ENCODE assay signal across 28 cellular contexts in genomic region chr17:78335176-78335575, GRCh38. TPM values are rescaled to one million over a fixed set of nuclear protein-coding genes. Genes with fewer than 3 reads are reported as not detected.
A peak's percentile ranks its signal among the peaks of the same experiment; 100 is the strongest.
DNase-seq lines count a peak whose midpoint lies in the region; ATAC-seq, FAIRE-seq and TF ChIP-seq lines count a peak whose summit lies in the region.
"Had no signal": no experiment of that assay in that cellular context is flagged by ENCODE, and none has a peak within 500 bp of the region (broad histone marks: within the 10 kb centered on the region; RNA-seq: fewer than 3 reads in every experiment).

No MANE protein-coding gene starts in this region.

- no peak overlapping the region for H3K4ac ChIP-seq in H1 (replicated peaks; ENCODE audit: insufficient read length, low read depth, low read length)

- no peaks in the 10 kb centered on the region for H3K36me3 Mint-ChIP-seq in osteocyte (ENCODE audit: unreplicated experiment)
- H3K36me3 Mint-ChIP-seq: activated CD4-positive, alpha-beta memory T cell treated with anti-CD3 and anti-CD28 coated beads for 36 hours; T-cell had no signal

- H3K9me2 ChIP-seq in SK-N-SH (no peaks in the 10 kb centered on the region), PC-3 (replicated peaks; ENCODE audit: low read length) (no peaks in the 10 kb centered on the region)

- POLR2A ChIA-PET in SK-N-SH (lab: Yijun Ruan, JAX) = no interaction called here
- POLR2A ChIA-PET in PC-3 (lab: Charles Lee; ENCODE audit: unreplicated experiment) = interaction anchor here (0.6 to 1.4 kb wide), 5 partner anchors 18 to 77 kb away, joined by 3 to 8 read pairs (median 5); no protein-coding TSS in a partner anchor
- POLR2A ChIA-PET in H1 (lab: Charles Lee; ENCODE audit: partially characterized antibody) = interaction anchor here (0.8 to 1.6 kb wide), 6 partner anchors 18 to 91 kb away, joined by 3 to 5 read pairs (median 4); partner anchors contain the start of gene SOCS3

- peak overlapping the region; percentile 74; the same call in 1 of the 2 replicates for H2AFZ ChIP-seq in SK-N-SH (ENCODE audit: low read depth)
- no peak overlapping the region for H2AFZ ChIP-seq in PC-3 (ENCODE audit: low read length)
- H2AFZ ChIP-seq in H1 (ENCODE audit: low read length) = no peak overlapping the region

- no peak for TF ChIP-seq CTCF in SK-N-SH (IDR thresholded peaks at IDR 0.05)
- no peak for TF ChIP-seq CTCF in PC-3 (conservative IDR thresholded peaks at IDR 0.05; ENCODE audit: low read depth, low read length)
- TF ChIP-seq CTCF in H1 (IDR thresholded peaks at IDR 0.05; ENCODE audit: control extremely low read depth in 1 of 3, insufficient read depth in 1 of 3, low read depth in 1 of 3, low read length in 3 of 3) = no peak
- no peak for TF ChIP-seq CTCF in osteocyte (IDR thresholded peaks at IDR 0.05)

- 0 out of 2 replicates have a peak overlapping the region, but pooled peaks have one; percentile 24 for H2AK5ac ChIP-seq in H1 (ENCODE audit: low read depth, low read length)

- no peaks in the 10 kb centered on the region for H3K9me3 Mint-ChIP-seq in osteocyte (ENCODE audit: unreplicated experiment)
- H3K9me3 Mint-ChIP-seq: activated CD4-positive, alpha-beta memory T cell treated with anti-CD3 and anti-CD28 coated beads for 36 hours; nephron; T-cell had no signal

- H4K5ac ChIP-seq in H1 (ENCODE audit: insufficient read length, low read depth, low read length) = no peak overlapping the region

- H4K8ac ChIP-seq in H1 (ENCODE audit: extremely low read depth, insufficient read depth, low read length) = no peak overlapping the region

- no peaks in the 10 kb centered on the region for H3K27me3 Mint-ChIP-seq in osteocyte (ENCODE audit: unreplicated experiment)
- H3K27me3 Mint-ChIP-seq: activated CD4-positive, alpha-beta memory T cell treated with anti-CD3 and anti-CD28 coated beads for 36 hours; T-cell had no signal

- H3K4me1 ChIP-seq in SK-N-SH (ENCODE audit: control insufficient read depth in 1 of 2, insufficient read depth in 2 of 2, low read depth in 1 of 2, low read length in 1 of 2) (peaks cover 0 to 26% of the 10 kb centered on the region in 2 experiments; a peak in 3 of 4 replicates), PC-3 (ENCODE audit: insufficient read depth, low read length) (peaks cover 86% of the 10 kb centered on the region), H1 (replicated peaks in 1 of 4; ENCODE audit: control insufficient read depth in 3 of 4, insufficient read depth in 4 of 4, low read length in 3 of 4) (peaks cover 0 to 2% (median 0%) of the 10 kb centered on the region in 4 experiments; a peak in 1 of 7 replicates)
- H3K4me1 ChIP-seq: body of pancreas, prostate gland had no signal

- H4K20me1 ChIP-seq in SK-N-SH (ENCODE audit: insufficient read depth) (no peaks in the 10 kb centered on the region), PC-3 (ENCODE audit: low read length) (no peaks in the 10 kb centered on the region), H1 (replicated peaks in 1 of 2; ENCODE audit: control insufficient read depth in 1 of 2, insufficient read depth in 2 of 2, low read length in 2 of 2) (no peaks in the 10 kb centered on the region)

- TF ChIP-seq EP300 in SK-N-SH (IDR thresholded peaks at IDR 0.05; ENCODE audit: borderline replicate concordance in 1 of 2, low read depth in 1 of 2, low read length in 1 of 2) (no peak), H1 (IDR thresholded peaks at IDR 0.05; ENCODE audit: borderline replicate concordance in 1 of 2, low read depth in 2 of 2, low read length in 2 of 2) (no peak)

- BruUV-seq in PC-3 (replicated peaks; lab: Mats Ljungman, UMichigan) = TSS peak; percentile 70

- DNase-seq in SK-N-SH (no peak), PC-3 (no peak), H1 (ENCODE audit: low read depth in 1 of 2, low spot score in 2 of 2) (no peak), osteocyte (ENCODE audit: extremely low spot score, unreplicated experiment) (no peak), SW480 (ENCODE audit: low spot score) (no peak), GF-D8 (lab: John Stamatoyannopoulos, UW) (no peak)
- DNase-seq: activated CD4-positive, alpha-beta memory T cell treated with anti-CD3 and anti-CD28 coated beads for 36 hours; activated T-cell treated with anti-CD3 and anti-CD28 coated beads for 4 hours; body of pancreas; C1 segment of cervical spinal cord; DMS153; MM.1S; NCI-H187 treated with DMSO at 0.1 percent for 48 hours; NCI-H446 treated with DMSO at 0.1 percent for 48 hours; spleen; substantia nigra; T-cell had no signal

- intact Hi-C loops in PC-3 (cut with micrococcal nuclease) = loop anchor here (2.0 kb wide), 1 partner anchor 40 kb away; no protein-coding TSS in a partner anchor

- no peaks in the 10 kb centered on the region for H3K9me3 ChIP-seq in SK-N-SH
- H3K9me3 ChIP-seq in PC-3 (ENCODE audit: low read length) = no peaks in the 10 kb centered on the region
- H3K9me3 ChIP-seq in H1 (ENCODE audit: insufficient read depth in 2 of 2, low read depth in 1 of 2, low read length in 1 of 2) = no peaks in the 10 kb centered on the region
- H3K9me3 ChIP-seq: body of pancreas, prostate gland, spleen, vagina had no signal

- H3K56ac ChIP-seq in H1 (replicated peaks; ENCODE audit: insufficient read length, low read depth, low read length) = no peak overlapping the region

- WGBS in SK-N-SH (ENCODE audit: low lambda C conversion rate) = 90% methylated on average over 11 of the region's 11 CpGs
- WGBS in H1 (ENCODE audit: extremely low coverage in 1 of 2, insufficient coverage in 1 of 2, insufficient read length in 1 of 2, insufficient replicate concordance in 2 of 2, low coverage in 1 of 2, low lambda C conversion rate in 2 of 2, missing lambda C conversion rate in 1 of 2), 2 experiments = 82% methylated on average over 8 of the region's 11 CpGs; no CpG with 5 or more reads in 1 of the 2 experiments

- H3K27ac ChIP-seq in SK-N-SH (ENCODE audit: low read depth in 2 of 2, low read length in 1 of 2) (peak overlapping the region in 1 of 2 experiments; percentile 94; a peak in 2 of 4 replicates), PC-3 (ENCODE audit: low read length) (peak overlapping the region; percentile 96), H1 (ENCODE audit: low read depth, low read length) (no peak overlapping the region)
- H3K27ac ChIP-seq: body of pancreas, coronary artery, prostate gland, spleen, vagina, VCaP had no signal

- H2BK20ac ChIP-seq in H1 (ENCODE audit: low read length) = no peak overlapping the region

- peak overlapping the region; percentile 80 for H3K27ac Mint-ChIP-seq in osteocyte (ENCODE audit: unreplicated experiment)
- H3K27ac Mint-ChIP-seq: activated CD4-positive, alpha-beta memory T cell treated with anti-CD3 and anti-CD28 coated beads for 36 hours; nephron had no signal

- no peak overlapping the region for H3K14ac ChIP-seq in H1 (ENCODE audit: insufficient read length)

- H3K4me2 ChIP-seq in SK-N-SH (peak overlapping the region; percentile 71), PC-3 (ENCODE audit: low read length) (peak overlapping the region; percentile 73), H1 (ENCODE audit: insufficient read depth in 1 of 2, low read depth in 2 of 2, low read length in 2 of 2) (no peak overlapping the region)

- H3F3A ChIP-seq in SK-N-SH (replicated peaks; ENCODE audit: insufficient read depth) (peaks cover 45% of the 10 kb centered on the region), PC-3 (ENCODE audit: low read length, unreplicated experiment) (peaks cover 24% of the 10 kb centered on the region)

- no peak overlapping the region for H2BK120ac ChIP-seq in H1 (replicated peaks; ENCODE audit: low read depth, low read length)

- CTCF ChIA-PET in SK-N-SH (lab: Yijun Ruan, JAX) = interaction anchor here (0.6 to 2.4 kb wide), 6 partner anchors 12 to 223 kb away, joined by 3 to 8 read pairs (median 3); no protein-coding TSS in a partner anchor
- CTCF ChIA-PET in PC-3 (lab: Charles Lee) = interaction anchor here (2.0 kb wide), 1 partner anchor 84 kb away, joined by 9 read pairs; no protein-coding TSS in a partner anchor
- CTCF ChIA-PET in H1 (lab: Charles Lee; ENCODE audit: partially characterized antibody) = interaction anchor here (0.6 to 4.8 kb wide), 16 partner anchors 9 to 321 kb away, joined by 3 to 24 read pairs (median 3); no protein-coding TSS in a partner anchor

- TF ChIP-seq RAD21 in SK-N-SH (IDR thresholded peaks at IDR 0.05; ENCODE audit: low read length) (no peak), H1 (IDR thresholded peaks at IDR 0.05 in 1 of 2, conservative IDR thresholded peaks at IDR 0.05 in 1 of 2; ENCODE audit: low read depth in 2 of 2, low read length in 2 of 2) (no peak)

- no peak overlapping the region for H4K91ac ChIP-seq in H1 (replicated peaks; ENCODE audit: insufficient read length, low read length)

- no peaks in the 10 kb centered on the region for H3K79me1 ChIP-seq in H1 (ENCODE audit: low read depth, low read length)

- H3K9ac ChIP-seq in SK-N-SH (peak overlapping the region; percentile 62), PC-3 (ENCODE audit: low read length) (peak overlapping the region; percentile 77), H1 (replicated peaks in 1 of 4; ENCODE audit: extremely low read depth in 1 of 4, low read depth in 3 of 4, low read length in 3 of 4) (no peak overlapping the region)

- no peak overlapping the region for H3K4me3 Mint-ChIP-seq in osteocyte (ENCODE audit: unreplicated experiment)
- H3K4me3 Mint-ChIP-seq: activated CD4-positive, alpha-beta memory T cell treated with anti-CD3 and anti-CD28 coated beads for 36 hours; nephron; T-cell had no signal

- peak overlapping the region; percentile 48 for H3K18ac ChIP-seq in H1 (ENCODE audit: extremely low read depth, low read length)

- no peak overlapping the region for H3K23ac ChIP-seq in H1 (ENCODE audit: insufficient read length)

- no peak for FAIRE-seq in H1 (lab: Jason Lieb, UNC)
- FAIRE-seq: endometrium, GM12892 had no signal

- H2BK12ac ChIP-seq in H1 (ENCODE audit: low read depth, low read length) = no peak overlapping the region; the same call in 1 of the 2 replicates

- H3K79me2 ChIP-seq in SK-N-SH (ENCODE audit: insufficient read depth) (no peaks in the 10 kb centered on the region), PC-3 (ENCODE audit: low read length) (peaks cover 8% of the 10 kb centered on the region), H1 (ENCODE audit: control insufficient read depth in 1 of 2, insufficient read depth in 2 of 2, low read length in 2 of 2) (no peaks in the 10 kb centered on the region)

- ATAC-seq in SK-N-SH treated with all-trans-retinoic acid at 6 μM for 48 hours (no peak), PC-3 (no peak), GM21528 (IDR thresholded peaks at IDR 0.05; ENCODE audit: low FRiP score, unreplicated experiment) (no peak)
- ATAC-seq: body of pancreas, Right ventricle myocardium inferior, T-cell had no signal

- H3K27me3 ChIP-seq in SK-N-SH (ENCODE audit: insufficient read depth) = no peaks in the 10 kb centered on the region
- H3K27me3 ChIP-seq in PC-3 (ENCODE audit: low read length) = no peaks in the 10 kb centered on the region
- peaks cover 0 to 1% (median under 1%) of the 10 kb centered on the region in 4 experiments; a peak in 3 of 7 replicates for H3K27me3 ChIP-seq in H1 (replicated peaks in 1 of 4; ENCODE audit: control insufficient read depth in 3 of 4, extremely low read depth in 1 of 4, insufficient read depth in 3 of 4, low read length in 3 of 4)
- H3K27me3 ChIP-seq: body of pancreas, spleen, vagina had no signal

- no peak for TF ChIP-seq POLR2A in H1 (IDR thresholded peaks at IDR 0.05; ENCODE audit: control extremely low read depth in 1 of 2, low read depth in 2 of 2, low read length in 2 of 2)

- peaks cover 38% of the 10 kb centered on the region for H3K4me1 Mint-ChIP-seq in osteocyte (ENCODE audit: unreplicated experiment)

- no peak overlapping the region for H2BK5ac ChIP-seq in H1 (ENCODE audit: low read depth, low read length)

- H2BK15ac ChIP-seq in H1 (ENCODE audit: low read length) = 0 out of 2 replicates have a peak overlapping the region, but pooled peaks have one; percentile 18

- H3K4me3 ChIP-seq in SK-N-SH (ENCODE audit: low read depth in 2 of 2, low read length in 1 of 2) (no peak overlapping the region), PC-3 (ENCODE audit: low read length) (peak overlapping the region; percentile 3; the same call in 1 of the 2 replicates), H1 (ENCODE audit: extremely low read depth in 1 of 4, insufficient read depth in 2 of 4, low read depth in 3 of 4, low read length in 4 of 4) (no peak overlapping the region)
- H3K4me3 ChIP-seq: body of pancreas, coronary artery, lung, prostate gland, spleen, vagina had no signal

- H3K36me3 ChIP-seq in SK-N-SH (replicated peaks in 1 of 2; ENCODE audit: control insufficient read depth in 1 of 2, insufficient read depth in 2 of 2, low read length in 1 of 2) (no peaks in the 10 kb centered on the region), PC-3 (ENCODE audit: low read depth, low read length) (no peaks in the 10 kb centered on the region), H1 (ENCODE audit: control insufficient read depth in 2 of 4, insufficient read depth in 4 of 4, low read length in 3 of 4) (no peaks in the 10 kb centered on the region)
- H3K36me3 ChIP-seq: prostate gland, spleen, vagina had no signal

- H3K23me2 ChIP-seq in H1 (ENCODE audit: low read depth, low read length) = no peaks in the 10 kb centered on the region

RNA-seq across cellular contexts. Expression of gene SOCS3, which starts 24.7 kb away (rescaled TPM):
- polyA plus RNA-seq in SK-N-SH (2012; rRNA removed) (24.9 and 26.1 TPM in 2 replicates), H1 (2011; rRNA removed) (10.1 and 15.2 TPM in 2 replicates)
- 16.5 and 23.9 TPM in 2 replicates for polyA plus RNA-seq in SK-N-SH (2012; cell fraction: cytosol; rRNA removed)
- 51.0 and 55.2 TPM in 2 replicates for polyA plus RNA-seq in SK-N-SH (2012; cell fraction: nucleus; rRNA removed)
- total RNA-seq in PC-3 (2014; rRNA removed) (103 and 125 TPM in 2 replicates), osteocyte (79.1 and 86.4 TPM in 2 replicates)
- total RNA-seq in H1 (2021; fragmentation: NEBNext Ultra II Directional; extraction: Animal tissue kit (Norgen Biotek cat#: 25700)) = 47.9 and 49.4 TPM in 2 replicates
- polyA plus RNA-seq in H1 (2011; cell fraction: cytosol; rRNA removed) = 13.5 TPM
- 33.4 TPM for polyA plus RNA-seq in H1 (2011; cell fraction: nucleus; rRNA removed)
- 13.7 to 17.9 TPM (median 15.6 TPM) in 4 replicates for polyA plus RNA-seq in H1 (2012, experiment 1 of 2)
- 21.7 TPM for polyA plus RNA-seq in H1 (2012, experiment 2 of 2)
- 28.0 TPM for polyA plus RNA-seq in H1 (2013, experiment 1 of 2)
- 27.0 TPM for polyA plus RNA-seq in H1 (2013, experiment 2 of 2)
- polyA minus RNA-seq in H1 (2011; rRNA and poly(A)+ RNA removed) = 7.3 and 11.0 TPM in 2 replicates
- polyA minus RNA-seq in H1 (2011; cell fraction: cytosol; rRNA and poly(A)+ RNA removed) = 17.7 TPM
- 14.3 TPM for polyA minus RNA-seq in H1 (2011; cell fraction: nucleus; rRNA and poly(A)+ RNA removed)

RNA-seq across cellular contexts. Expression of gene PGS1, which starts 43.3 kb away (rescaled TPM):
- 88.4 and 106 TPM in 2 replicates for polyA plus RNA-seq in SK-N-SH (2012; rRNA removed)
- 35.9 and 56.9 TPM in 2 replicates for polyA plus RNA-seq in SK-N-SH (2012; cell fraction: cytosol; rRNA removed)
- polyA plus RNA-seq in SK-N-SH (2012; cell fraction: nucleus; rRNA removed) = 264 and 311 TPM in 2 replicates
- 40.6 and 47.0 TPM in 2 replicates for total RNA-seq in PC-3 (2014; rRNA removed)
- 56.7 and 60.0 TPM in 2 replicates for total RNA-seq in H1 (2021; fragmentation: NEBNext Ultra II Directional; extraction: Animal tissue kit (Norgen Biotek cat#: 25700))
- polyA plus RNA-seq in H1 (2011; rRNA removed) = 46.7 and 69.3 TPM in 2 replicates
- polyA plus RNA-seq in H1 (2011; cell fraction: cytosol; rRNA removed) = 69.5 TPM
- polyA plus RNA-seq in H1 (2011; cell fraction: nucleus; rRNA removed) = 180 TPM
- polyA plus RNA-seq in H1 (2012, experiment 1 of 2) = 38.8 to 53.2 TPM (median 48.6 TPM) in 4 replicates
- 42.4 TPM for polyA plus RNA-seq in H1 (2012, experiment 2 of 2)
- 34.5 TPM for polyA plus RNA-seq in H1 (2013, experiment 1 of 2)
- polyA plus RNA-seq in H1 (2013, experiment 2 of 2) = 33.4 TPM
- 49.7 and 65.7 TPM in 2 replicates for polyA minus RNA-seq in H1 (2011; rRNA and poly(A)+ RNA removed)
- 37.5 TPM for polyA minus RNA-seq in H1 (2011; cell fraction: cytosol; rRNA and poly(A)+ RNA removed)
- polyA minus RNA-seq in H1 (2011; cell fraction: nucleus; rRNA and poly(A)+ RNA removed) = 62.2 TPM
- total RNA-seq in osteocyte = 52.7 and 53.0 TPM in 2 replicates

Comparison
In these comparisons a context has a peak if more than half of its experiments do, and no peak if none do; other contexts are left out.
1. H3K4me2 ChIP-seq: peak in SK-N-SH (single experiment) and PC-3 (single experiment); none in H1 (0 of 2).
2. H3K9ac ChIP-seq: peak in SK-N-SH (single experiment) and PC-3 (single experiment); none in H1 (0 of 4).